In genomic region chr17:68421486-68421885, GRCh38 we compare ENCODE assay signal across 1 cellular context.
TF ChIP-seq lines count a peak whose summit lies in the region.

No MANE protein-coding gene starts in this region.

TF ChIP-seq in K562, 482 proteins besides CTCF, POLR2A, EP300 and RAD21 (continued from another document):
- TF ChIP-seq KDM4B (IDR thresholded peaks at IDR 0.05; ENCODE audit: borderline replicate concordance in 2 of 2, low read depth in 1 of 2), result no peak
- no peak for TF ChIP-seq NCOA1 (IDR thresholded peaks at IDR 0.05; ENCODE audit: low read depth)
- TF ChIP-seq, protein P1, sequence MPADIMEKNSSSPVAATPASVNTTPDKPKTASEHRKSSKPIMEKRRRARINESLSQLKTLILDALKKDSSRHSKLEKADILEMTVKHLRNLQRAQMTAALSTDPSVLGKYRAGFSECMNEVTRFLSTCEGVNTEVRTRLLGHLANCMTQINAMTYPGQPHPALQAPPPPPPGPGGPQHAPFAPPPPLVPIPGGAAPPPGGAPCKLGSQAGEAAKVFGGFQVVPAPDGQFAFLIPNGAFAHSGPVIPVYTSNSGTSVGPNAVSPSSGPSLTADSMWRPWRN (IDR thresholded peaks at IDR 0.05; ENCODE audit: low read depth), result no peak
- TF ChIP-seq BRD4 (IDR thresholded peaks at IDR 0.05), result no peak
- TF ChIP-seq, protein P2, sequence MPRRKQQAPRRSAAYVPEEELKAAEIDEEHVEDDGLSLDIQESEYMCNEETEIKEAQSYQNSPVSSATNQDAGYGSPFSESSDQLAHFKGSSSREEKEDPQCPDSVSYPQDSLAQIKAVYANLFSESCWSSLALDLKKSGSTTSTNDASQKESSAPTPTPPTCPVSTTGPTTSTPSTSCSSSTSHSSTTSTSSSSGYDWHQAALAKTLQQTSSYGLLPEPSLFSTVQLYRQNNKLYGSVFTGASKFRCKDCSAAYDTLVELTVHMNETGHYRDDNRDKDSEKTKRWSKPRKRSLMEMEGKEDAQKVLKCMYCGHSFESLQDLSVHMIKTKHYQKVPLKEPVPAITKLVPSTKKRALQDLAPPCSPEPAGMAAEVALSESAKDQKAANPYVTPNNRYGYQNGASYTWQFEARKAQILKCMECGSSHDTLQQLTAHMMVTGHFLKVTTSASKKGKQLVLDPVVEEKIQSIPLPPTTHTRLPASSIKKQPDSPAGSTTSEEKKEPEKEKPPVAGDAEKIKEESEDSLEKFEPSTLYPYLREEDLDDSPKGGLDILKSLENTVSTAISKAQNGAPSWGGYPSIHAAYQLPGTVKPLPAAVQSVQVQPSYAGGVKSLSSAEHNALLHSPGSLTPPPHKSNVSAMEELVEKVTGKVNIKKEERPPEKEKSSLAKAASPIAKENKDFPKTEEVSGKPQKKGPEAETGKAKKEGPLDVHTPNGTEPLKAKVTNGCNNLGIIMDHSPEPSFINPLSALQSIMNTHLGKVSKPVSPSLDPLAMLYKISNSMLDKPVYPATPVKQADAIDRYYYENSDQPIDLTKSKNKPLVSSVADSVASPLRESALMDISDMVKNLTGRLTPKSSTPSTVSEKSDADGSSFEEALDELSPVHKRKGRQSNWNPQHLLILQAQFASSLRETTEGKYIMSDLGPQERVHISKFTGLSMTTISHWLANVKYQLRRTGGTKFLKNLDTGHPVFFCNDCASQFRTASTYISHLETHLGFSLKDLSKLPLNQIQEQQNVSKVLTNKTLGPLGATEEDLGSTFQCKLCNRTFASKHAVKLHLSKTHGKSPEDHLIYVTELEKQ (CRISPR knock-in tag; IDR thresholded peaks at IDR 0.05), result no peak
- TF ChIP-seq SUPT5H (IDR thresholded peaks at IDR 0.05), result no peak
- TF ChIP-seq GABPB2 (CRISPR knock-in tag; conservative IDR thresholded peaks at IDR 0.05), result no peak
- TF ChIP-seq ZNF41 (CRISPR knock-in tag; conservative IDR thresholded peaks at IDR 0.05), result no peak
